In the genomic region with DNA sequence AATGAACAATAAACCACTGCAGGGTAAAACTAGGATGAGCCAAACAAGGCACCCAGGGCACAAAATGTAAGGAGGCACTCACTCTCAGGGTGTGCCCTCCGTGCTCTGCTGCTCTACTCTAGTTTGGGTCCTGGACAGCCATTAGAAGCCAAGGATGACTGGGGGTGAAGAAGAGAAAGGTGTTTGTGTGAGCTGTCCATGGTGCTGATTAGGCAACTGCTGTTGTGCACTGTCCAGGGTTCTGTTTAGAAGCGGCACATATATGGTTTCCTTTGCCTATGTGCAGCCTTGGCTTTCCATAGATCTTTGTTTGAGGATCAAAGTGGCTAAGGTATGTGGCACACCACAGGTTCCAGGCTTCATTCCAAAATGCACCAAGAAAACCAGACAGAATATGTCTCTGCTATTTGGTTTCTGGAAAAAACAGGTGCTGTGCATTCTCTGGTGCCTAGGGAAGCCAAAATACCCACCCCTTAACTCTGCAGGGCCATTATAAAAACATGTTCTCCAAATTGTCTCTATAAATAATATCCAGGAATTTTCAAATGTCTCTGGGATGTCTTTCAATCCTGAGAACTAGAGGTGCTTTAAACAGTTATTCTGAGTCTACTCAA, we compare ENCODE assay signal across 10 cellular contexts.
DNase-seq lines count a peak whose midpoint lies in the region; FAIRE-seq and TF ChIP-seq lines count a peak whose summit lies in the region.
"Had no signal": no experiment of that assay in that cellular context is flagged by ENCODE, and none has a peak within 500 bp of the region (broad histone marks: within the 10 kb centered on the region; RNA-seq: fewer than 3 reads in every experiment).

No MANE protein-coding gene starts in this region.

- H3K4me3 ChIP-seq in vagina, result no peak overlapping the region
- H3K4me3 ChIP-seq: dorsolateral prefrontal cortex had no signal

- H3K27ac Mint-ChIP-seq in osteocyte (ENCODE audit: unreplicated experiment), result no peak overlapping the region
- H3K27ac Mint-ChIP-seq: naive thymus-derived CD8-positive, alpha-beta T cell had no signal

- H3K4me1 ChIP-seq in vagina, result no peaks in the 10 kb centered on the region

- H3K36me3 Mint-ChIP-seq in osteocyte (ENCODE audit: unreplicated experiment), result no peaks in the 10 kb centered on the region

- no peaks in the 10 kb centered on the region for H3K36me3 ChIP-seq in vagina

- no peak for DNase-seq in GM18507 (ENCODE audit: extremely low spot score, insufficient read length, low read depth)
- DNase-seq in M059J (ENCODE audit: low read depth), result peak; percentile 43
- peak; percentile 5 to 72 for DNase-seq in T47D (ENCODE audit: low read depth in 1 of 2, low spot score in 1 of 2)
- DNase-seq in myocyte (ENCODE audit: low read depth), result peak; percentile 16
- no peak for DNase-seq in activated gamma-delta T cell (lab: John Stamatoyannopoulos, UW)
- DNase-seq in vagina (ENCODE audit: extremely low spot score in 2 of 2), result no peak
- DNase-seq in osteocyte (ENCODE audit: extremely low spot score, unreplicated experiment), result no peak
- DNase-seq: dorsolateral prefrontal cortex had no signal

- no peaks in the 10 kb centered on the region for H3K4me1 Mint-ChIP-seq in osteocyte (ENCODE audit: unreplicated experiment)
- H3K4me1 Mint-ChIP-seq: naive thymus-derived CD8-positive, alpha-beta T cell had no signal

- H3K27me3 Mint-ChIP-seq in osteocyte (ENCODE audit: unreplicated experiment), result no peaks in the 10 kb centered on the region

- no peak overlapping the region for H3K4me3 Mint-ChIP-seq in osteocyte (ENCODE audit: unreplicated experiment)
- H3K4me3 Mint-ChIP-seq: naive thymus-derived CD8-positive, alpha-beta T cell had no signal

- peak; percentile 5 for FAIRE-seq in GM18507 (lab: Jason Lieb, UNC)
- FAIRE-seq: TTC549 had no signal

- in situ Hi-C loops in T47D (cut with HindIII; ENCODE audit: low pct_unique_long_range_greater_than_20kb, low sequenced_read_pairs), result no loop called here

- TF ChIP-seq CTCF in vagina (IDR thresholded peaks at IDR 0.05) (no peak), osteocyte (IDR thresholded peaks at IDR 0.05) (no peak)

- intact Hi-C loops in vagina (cut with DNase I), result no loop called here

- no peaks in the 10 kb centered on the region for H3K9me3 ChIP-seq in vagina

- TF ChIP-seq POLR2A in vagina (IDR thresholded peaks at IDR 0.05), result no peak

- H3K27ac ChIP-seq in vagina, result no peak overlapping the region
- H3K27ac ChIP-seq: dorsolateral prefrontal cortex had no signal

- H3K27me3 ChIP-seq in vagina, result no peaks in the 10 kb centered on the region

- peaks cover 23% of the 10 kb centered on the region for H3K9me3 Mint-ChIP-seq in osteocyte (ENCODE audit: unreplicated experiment)

Comparison
In these comparisons a context has a peak if more than half of its experiments do, and no peak if none do; other contexts are left out.
1. DNase-seq: peak in M059J (single experiment), T47D (2 of 2) and myocyte (single experiment); none in GM18507 (single experiment), activated gamma-delta T cell (single experiment), vagina (0 of 2) and osteocyte (single experiment).